In the genomic region with DNA sequence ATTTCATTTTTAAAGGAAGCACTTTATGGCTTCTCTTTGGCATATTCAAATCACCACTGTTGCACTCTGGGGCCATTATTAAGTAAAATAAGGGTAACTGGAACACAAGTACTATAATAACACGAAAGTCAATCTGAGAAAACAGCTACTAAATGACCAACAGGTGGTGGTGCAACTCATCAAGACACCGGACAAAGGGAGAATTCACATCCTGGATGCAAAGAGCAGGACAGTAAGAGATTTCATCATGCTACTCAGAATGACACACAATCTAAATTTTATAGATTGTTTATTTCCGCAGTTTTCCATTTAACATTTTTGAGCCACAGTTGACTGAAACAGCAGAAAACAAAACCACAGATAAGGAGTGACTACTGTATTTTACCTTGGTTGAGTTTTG, we compare ENCODE assay signal across 19 cellular contexts. TPM values are rescaled to one million over a fixed set of nuclear protein-coding genes. Genes with fewer than 3 reads are reported as not detected.
DNase-seq lines count a peak whose midpoint lies in the region; ATAC-seq, FAIRE-seq and TF ChIP-seq lines count a peak whose summit lies in the region.
"Had no signal": no experiment of that assay in that cellular context is flagged by ENCODE, and none has a peak within 500 bp of the region (broad histone marks: within the 10 kb centered on the region; RNA-seq: fewer than 3 reads in every experiment).

No MANE protein-coding gene starts in this region.

- CTCF ChIA-PET in CD4-positive, alpha-beta T cell (lab: Charles Lee), result no interaction called here
- CTCF ChIA-PET in Calu3 (lab: Charles Lee), result no interaction called here

- ATAC-seq in CD4-positive, alpha-beta T cell (ENCODE audit: poor library complexity), result no peak
- ATAC-seq in activated T-cell treated with anti-CD3 and anti-CD28 coated beads, Interleukin-2, amount 50 U/mL, for 4 hours, result no peak

- FAIRE-seq in D721Med (lab: Jason Lieb, UNC), result no peak
- FAIRE-seq: TTC549 had no signal

- no peaks in the 10 kb centered on the region for H3K27me3 Mint-ChIP-seq in CD4-positive, alpha-beta T cell
- peaks cover 45% of the 10 kb centered on the region for H3K27me3 Mint-ChIP-seq in chondrocyte (ENCODE audit: low read depth)
- H3K27me3 Mint-ChIP-seq in Calu3 (ENCODE audit: unreplicated experiment), result peaks cover 54% of the 10 kb centered on the region
- H3K27me3 Mint-ChIP-seq in activated T-cell treated with anti-CD3 and anti-CD28 coated beads, Interleukin-2, amount 50 U/mL, for 4 hours (ENCODE audit: low read depth), result peaks cover 2% of the 10 kb centered on the region

- DNase-seq in CD4-positive, alpha-beta T cell, result no peak
- DNase-seq in NOMO-1 treated with DMSO at 0.1 percent for 48 hours (lab: John Stamatoyannopoulos, UW; ENCODE audit: unreplicated experiment), result peak; percentile 64
- DNase-seq in chondrocyte (ENCODE audit: low spot score), result no peak
- no peak for DNase-seq in Calu3
- DNase-seq in activated T-cell treated with anti-CD3 and anti-CD28 coated beads, Interleukin-2, amount 50 U/mL, for 4 hours, result no peak
- DNase-seq in D721Med (ENCODE audit: insufficient read length, low spot score), result no peak
- DNase-seq in activated CD4-positive, CD25-positive, alpha-beta regulatory T cell (lab: John Stamatoyannopoulos, UW), result no peak
- DNase-seq: activated CD4-positive, alpha-beta memory T cell treated with anti-CD3 and anti-CD28 coated beads for 36 hours; activated T-cell treated with anti-CD3 and anti-CD28 coated beads, Interleukin-2, amount 50 U/mL, for 72 hours; H7; NCI-H2107; retina; stimulated activated naive CD4-positive, alpha-beta T cell; upper lobe of left lung had no signal

- no TSS peak for BruUV-seq in Calu3 (replicated peaks; lab: Mats Ljungman, UMichigan)

- H3K27ac ChIP-seq in CD4-positive, alpha-beta T cell (ENCODE audit: low read depth, low read length), result no peak overlapping the region
- H3K27ac ChIP-seq: esophagus muscularis mucosa, SK-N-MC, upper lobe of left lung had no signal

- intact Hi-C loops in CD4-positive, alpha-beta T cell (cut with DNase I, micrococcal nuclease), result no loop called here
- intact Hi-C loops in Calu3 (cut with micrococcal nuclease; ENCODE audit: unreplicated experiment), result loop anchor here (10.0 kb wide), 1 partner anchor 84 kb away; no protein-coding TSS in a partner anchor

- H3K27me3 ChIP-seq in CD4-positive, alpha-beta T cell (ENCODE audit: control insufficient read depth, insufficient read depth, low read length), result no peaks in the 10 kb centered on the region
- H3K27me3 ChIP-seq: upper lobe of left lung had no signal

- POLR2A ChIA-PET in CD4-positive, alpha-beta T cell (lab: Charles Lee), result interaction anchor here (1.6 kb wide), 1 partner anchor 53 kb away, joined by 3 read pairs; no protein-coding TSS in a partner anchor

- peaks cover 16% of the 10 kb centered on the region for H3K4me1 Mint-ChIP-seq in CD4-positive, alpha-beta T cell (ENCODE audit: low read depth)
- H3K4me1 Mint-ChIP-seq in chondrocyte (ENCODE audit: low read depth) (peaks cover 10% of the 10 kb centered on the region), Calu3 (ENCODE audit: low read depth, unreplicated experiment) (no peaks in the 10 kb centered on the region)
- peaks cover 14% of the 10 kb centered on the region for H3K4me1 Mint-ChIP-seq in activated T-cell treated with anti-CD3 and anti-CD28 coated beads, Interleukin-2, amount 50 U/mL, for 4 hours (ENCODE audit: low read depth)

- no peaks in the 10 kb centered on the region for H3K9me3 ChIP-seq in CD4-positive, alpha-beta T cell (ENCODE audit: control insufficient read depth, low read length)
- H3K9me3 ChIP-seq: esophagus muscularis mucosa, upper lobe of left lung had no signal

- TF ChIP-seq CTCF in CD4-positive, alpha-beta T cell (IDR thresholded peaks at IDR 0.05), result peak; percentile 12
- peak; percentile 12 for TF ChIP-seq CTCF in GM12873 (IDR thresholded peaks at IDR 0.05; ENCODE audit: insufficient read depth, low read depth, low read length, missing control alignments)
- TF ChIP-seq CTCF in chondrocyte (IDR thresholded peaks at IDR 0.05), result peak; percentile 11
- no peak for TF ChIP-seq CTCF in Calu3 (IDR thresholded peaks at IDR 0.05; ENCODE audit: unreplicated experiment)
- TF ChIP-seq CTCF in D721Med (IDR thresholded peaks at IDR 0.05; ENCODE audit: insufficient read depth, missing control alignments), result no peak

- no peak overlapping the region for H3K27ac Mint-ChIP-seq in CD4-positive, alpha-beta T cell
- H3K27ac Mint-ChIP-seq in chondrocyte (ENCODE audit: unreplicated experiment) (no peak overlapping the region), Calu3 (ENCODE audit: unreplicated experiment) (no peak overlapping the region)
- H3K27ac Mint-ChIP-seq: activated CD4-positive, alpha-beta memory T cell treated with anti-CD3 and anti-CD28 coated beads for 36 hours; activated T-cell treated with anti-CD3 and anti-CD28 coated beads, Interleukin-2, amount 50 U/mL, for 72 hours; mesothelial cell of epicardium had no signal

- no peaks in the 10 kb centered on the region for H3K9me3 Mint-ChIP-seq in CD4-positive, alpha-beta T cell
- H3K9me3 Mint-ChIP-seq in chondrocyte (ENCODE audit: low read depth) (no peaks in the 10 kb centered on the region), Calu3 (ENCODE audit: low read depth, unreplicated experiment) (peaks cover 2% of the 10 kb centered on the region)
- no peaks in the 10 kb centered on the region for H3K9me3 Mint-ChIP-seq in activated T-cell treated with anti-CD3 and anti-CD28 coated beads, Interleukin-2, amount 50 U/mL, for 4 hours
- H3K9me3 Mint-ChIP-seq: activated CD4-positive, alpha-beta memory T cell treated with anti-CD3 and anti-CD28 coated beads for 36 hours had no signal

- H3K4me3 Mint-ChIP-seq in CD4-positive, alpha-beta T cell, result no peak overlapping the region
- no peak overlapping the region for H3K4me3 Mint-ChIP-seq in chondrocyte (ENCODE audit: unreplicated experiment)
- no peak overlapping the region for H3K4me3 Mint-ChIP-seq in Calu3 (ENCODE audit: low read depth, unreplicated experiment)
- no peak overlapping the region for H3K4me3 Mint-ChIP-seq in activated T-cell treated with anti-CD3 and anti-CD28 coated beads, Interleukin-2, amount 50 U/mL, for 4 hours
- H3K4me3 Mint-ChIP-seq: activated CD4-positive, alpha-beta memory T cell treated with anti-CD3 and anti-CD28 coated beads for 36 hours; mesothelial cell of epicardium had no signal

- H3K36me3 Mint-ChIP-seq in CD4-positive, alpha-beta T cell (ENCODE audit: low read depth), result no peaks in the 10 kb centered on the region
- H3K36me3 Mint-ChIP-seq in chondrocyte (ENCODE audit: low read depth) (no peaks in the 10 kb centered on the region), Calu3 (ENCODE audit: insufficient read depth, unreplicated experiment) (no peaks in the 10 kb centered on the region)
- H3K36me3 Mint-ChIP-seq in activated T-cell treated with anti-CD3 and anti-CD28 coated beads, Interleukin-2, amount 50 U/mL, for 4 hours (ENCODE audit: insufficient read depth), result no peaks in the 10 kb centered on the region
- H3K36me3 Mint-ChIP-seq: activated CD4-positive, alpha-beta memory T cell treated with anti-CD3 and anti-CD28 coated beads for 36 hours; mesothelial cell of epicardium had no signal

RNA-seq across cellular contexts. Expression of a gene that starts 27.6 kb away (rescaled TPM):
- 1 to 10 TPM; 1.3 to 2.1 TPM for total RNA-seq in CD4-positive, alpha-beta T cell
- total RNA-seq in chondrocyte (not detected in 3 replicates), Calu3 (2022) (not detected in 2 replicates)
- under 1 TPM in 2 of 3 donors, not detected in 1; 0.16 to 0.25 TPM for total RNA-seq in activated T-cell treated with anti-CD3 and anti-CD28 coated beads, Interleukin-2, amount 50 U/mL, for 4 hours
- total RNA-seq: H7, mesothelial cell of epicardium had no signal

Comparison
In these comparisons a context has a peak if more than half of its experiments do, and no peak if none do; other contexts are left out.
1. CTCF ChIP-seq: peak in CD4-positive, alpha-beta T cell (single experiment), GM12873 (single experiment) and chondrocyte (single experiment); none in Calu3 (single experiment) and D721Med (single experiment).